In genomic region chr18:37392648-37393047, GRCh38 we compare ENCODE assay signal across 30 cellular contexts.
DNase-seq lines count a peak whose midpoint lies in the region; ATAC-seq, FAIRE-seq and TF ChIP-seq lines count a peak whose summit lies in the region.
"Had no signal": no experiment of that assay in that cellular context is flagged by ENCODE, and none has a peak within 500 bp of the region (broad histone marks: within the 10 kb centered on the region; RNA-seq: fewer than 3 reads in every experiment).

No MANE protein-coding gene starts in this region.

- H4K20me1 ChIP-seq in GM12878 (ENCODE audit: control insufficient read depth, insufficient read depth): no peaks in the 10 kb centered on the region

- peaks cover 13% of the 10 kb centered on the region for H3K27me3 Mint-ChIP-seq in neural crest cell (ENCODE audit: low read depth)

- DNase-seq in GM12892 (ENCODE audit: insufficient read length): no peak
- DNase-seq in GM12878 (ENCODE audit: low read depth, low spot score): no peak
- DNase-seq in neural crest cell (ENCODE audit: low read depth, low spot score): no peak
- DNase-seq in GM03348 (ENCODE audit: low spot score): no peak
- no peak for DNase-seq in left colon
- DNase-seq: activated CD4-positive, alpha-beta T cell treated with anti-CD3 and anti-CD28 coated beads, Interleukin-2, amount 50 U/mL, for 4 hours; activated CD4-positive, CD25-positive, alpha-beta regulatory T cell; activated naive CD4-positive, alpha-beta T cell treated with anti-CD3 and anti-CD28 coated beads, Interleukin-2, amount 10 ng/mL, durations not matched to agents 7 days and 5 days; CD4-positive, alpha-beta memory T cell; effector CD8-positive, alpha-beta T cell; foreskin fibroblast; heart left ventricle; KBM-7; kidney; lower lobe of right lung; NCI-H1930; NCI-H524 treated with DMSO at 0.1 percent for 48 hours; nephron progenitor cell; NK-92 treated with Interleukin-12 subunit alpha and Interleukin-12 subunit beta, amount 100 ng/mL, for 24 hours; stimulated activated CD4-positive, alpha-beta T cell treated with anti-CD3 and anti-CD28 coated beads, Interleukin-12 subunit alpha, Interleukin-12 subunit beta, amount 100 ng/mL, for 4 hours; stimulated activated CD4-positive, alpha-beta T cell treated with anti-CD3 and anti-CD28 coated beads, Interleukin-4, amount 100 ng/mL, for 1 hour; T-cell; uterus had no signal

- H3K27ac Mint-ChIP-seq in neural crest cell (ENCODE audit: unreplicated experiment): peak overlapping the region; percentile 8
- H3K27ac Mint-ChIP-seq: activated naive CD4-positive, alpha-beta T cell treated with anti-CD3 and anti-CD28 coated beads, Interleukin-2, amount 10 ng/mL, durations not matched to agents 7 days and 5 days; CD4-positive, alpha-beta memory T cell; nephron progenitor cell; progenitor cell of endocrine pancreas; T-cell had no signal

- H3K9ac ChIP-seq in GM12878 (ENCODE audit: control insufficient read depth, insufficient read depth, low read length): no peak overlapping the region

- H3K9me3 Mint-ChIP-seq in neural crest cell: no peaks in the 10 kb centered on the region
- H3K9me3 Mint-ChIP-seq: activated naive CD4-positive, alpha-beta T cell treated with anti-CD3 and anti-CD28 coated beads, Interleukin-2, amount 10 ng/mL, durations not matched to agents 7 days and 5 days; T-cell had no signal

- WGBS in GM12878 (ENCODE audit: insufficient coverage, insufficient replicate concordance, low lambda C conversion rate, missing lambda C conversion rate): 0% methylated on average over 3 of the region's 3 CpGs

- intact Hi-C loops in GM12878 (cut with micrococcal nuclease; ENCODE audit: unreplicated experiment) (no loop called here), left colon (cut with DNase I, micrococcal nuclease) (no loop called here)

- RAD21 ChIA-PET in GM12878 (lab: Charles Lee; ENCODE audit: unreplicated experiment): interaction anchor here (2.3 kb wide), 1 partner anchor 42 kb away, joined by 11 read pairs; no protein-coding TSS in a partner anchor

- BruUV-seq in GM12878 (replicated peaks; lab: Mats Ljungman, UMichigan): no TSS peak

- SMC1A ChIA-PET in GM12878 (lab: Charles Lee; ENCODE audit: uncharacterized antibody, unreplicated experiment): interaction anchor here (2.1 kb wide), 1 partner anchor 41 kb away, joined by 12 read pairs; no protein-coding TSS in a partner anchor

- H3K36me3 Mint-ChIP-seq in neural crest cell (ENCODE audit: low read depth): no peaks in the 10 kb centered on the region
- H3K36me3 Mint-ChIP-seq: activated naive CD4-positive, alpha-beta T cell treated with anti-CD3 and anti-CD28 coated beads, Interleukin-2, amount 10 ng/mL, durations not matched to agents 7 days and 5 days; CD4-positive, alpha-beta memory T cell; T-cell had no signal

- no peak overlapping the region for H3K4me3 ChIP-seq in GM12878
- H3K4me3 ChIP-seq: heart left ventricle, lower lobe of right lung, thoracic aorta, uterus had no signal

- ATAC-seq in GM21526 (IDR thresholded peaks at IDR 0.05; ENCODE audit: low FRiP score, unreplicated experiment) (peak; percentile 9), GM12878 (peak; percentile 54), left colon (no peak), HG02798 (IDR thresholded peaks at IDR 0.05; ENCODE audit: poor library complexity, unreplicated experiment) (no peak), GM19467 (IDR thresholded peaks at IDR 0.05; ENCODE audit: unreplicated experiment) (no peak)
- ATAC-seq: heart left ventricle, lower lobe of right lung, sciatic nerve, T-cell had no signal

- H3K27me3 ChIP-seq in GM12878 (replicated peaks in 1 of 2; ENCODE audit: control insufficient read depth in 2 of 2, insufficient read depth in 2 of 2, low read length in 1 of 2): peaks cover 2 to 4% of the 10 kb centered on the region in 2 experiments; a peak in 3 of 4 replicates
- H3K27me3 ChIP-seq: uterus had no signal

- H3K9me3 ChIP-seq in GM12878 (replicated peaks; ENCODE audit: control insufficient read depth, insufficient read depth, low read length): no peaks in the 10 kb centered on the region
- H3K9me3 ChIP-seq: uterus had no signal

- no peaks in the 10 kb centered on the region for H3K79me2 ChIP-seq in GM12878 (ENCODE audit: control insufficient read depth, insufficient read depth, low read length)

- H2AFZ ChIP-seq in GM12878 (ENCODE audit: control insufficient read depth, low read depth, low read length): no peak overlapping the region

- peak overlapping the region; percentile 47 for H3K4me3 Mint-ChIP-seq in neural crest cell
- H3K4me3 Mint-ChIP-seq: activated naive CD4-positive, alpha-beta T cell treated with anti-CD3 and anti-CD28 coated beads, Interleukin-2, amount 10 ng/mL, durations not matched to agents 7 days and 5 days had no signal

- peak; percentile 5 for FAIRE-seq in GM12892 (lab: Jason Lieb, UNC)
- FAIRE-seq in GM12878 (lab: Jason Lieb, UNC): no peak
- FAIRE-seq: colon, kidney had no signal

- CTCF ChIA-PET in GM12878 (lab: Yijun Ruan, JAX): interaction anchor here (0.9 to 1.7 kb wide), 4 partner anchors 41 to 138 kb away, joined by 3 to 8 read pairs (median 4); no protein-coding TSS in a partner anchor

- TF ChIP-seq EP300 in GM12878 (IDR thresholded peaks at IDR 0.05; ENCODE audit: borderline replicate concordance in 1 of 2, control insufficient read depth in 1 of 2, low read depth in 2 of 2, low read length in 2 of 2): no peak

- no peaks in the 10 kb centered on the region for H3K36me3 ChIP-seq in GM12878 (ENCODE audit: control insufficient read depth in 2 of 2, insufficient read depth in 2 of 2, low read length in 1 of 2)
- H3K36me3 ChIP-seq: heart left ventricle, lower lobe of right lung, thoracic aorta, uterus had no signal

- in situ Hi-C loops in GM12878 (cut with MboI): no loop called here

- H3K4me2 ChIP-seq in GM12878 (ENCODE audit: control insufficient read depth, insufficient read depth): 0 out of 2 replicates have a peak overlapping the region, but pooled peaks have one; percentile 30

- no peak overlapping the region for H3K27ac ChIP-seq in GM12878 (ENCODE audit: control insufficient read depth, insufficient read depth)
- H3K27ac ChIP-seq: heart left ventricle, lower lobe of right lung, thoracic aorta, uterus had no signal

- POLR2A ChIA-PET in GM12878 (lab: Charles Lee): interaction anchor here (0.7 kb wide), 1 partner anchor 138 kb away, joined by 3 read pairs; no protein-coding TSS in a partner anchor

- TF ChIP-seq RAD21 in GM12878 (IDR thresholded peaks at IDR 0.05; ENCODE audit: insufficient read depth, low read depth, low read length): no peak

- H3K4me1 Mint-ChIP-seq in neural crest cell: peaks cover 21% of the 10 kb centered on the region
- H3K4me1 Mint-ChIP-seq: activated naive CD4-positive, alpha-beta T cell treated with anti-CD3 and anti-CD28 coated beads, Interleukin-2, amount 10 ng/mL, durations not matched to agents 7 days and 5 days had no signal

- no peak for TF ChIP-seq CTCF in GM12878 (IDR thresholded peaks at IDR 0.05 in 2 of 3, conservative IDR thresholded peaks at IDR 0.05 in 1 of 3; ENCODE audit: control insufficient read depth in 2 of 3, extremely low read depth in 1 of 3, insufficient read depth in 1 of 3, low read depth in 3 of 3, low read length in 3 of 3)
- no peak for TF ChIP-seq CTCF in neural crest cell (conservative IDR thresholded peaks at IDR 0.05)

- TF ChIP-seq POLR2A in GM12892 (IDR thresholded peaks at IDR 0.05; ENCODE audit: low read depth, low read length) (no peak), GM12878 (IDR thresholded peaks at IDR 0.05; ENCODE audit: low read depth, low read length) (no peak)

- peaks cover 17% of the 10 kb centered on the region for H3K4me1 ChIP-seq in GM12878 (ENCODE audit: control insufficient read depth, insufficient read depth, low read length)
- H3K4me1 ChIP-seq: uterus had no signal

TF ChIP-seq in GM12878, 131 proteins besides CTCF, POLR2A, EP300 and RAD21:
- TF ChIP-seq HDAC2 (IDR thresholded peaks at IDR 0.05): no peak
- no peak for TF ChIP-seq ZNF24 (IDR thresholded peaks at IDR 0.05)
- no peak for TF ChIP-seq MAX (IDR thresholded peaks at IDR 0.05; ENCODE audit: low read depth, low read length)
- no peak for TF ChIP-seq ZNF384 (IDR thresholded peaks at IDR 0.05; ENCODE audit: borderline replicate concordance, low read depth, low read length)
- TF ChIP-seq CBFB (IDR thresholded peaks at IDR 0.05; ENCODE audit: low read depth): no peak
- TF ChIP-seq NRF1 (conservative IDR thresholded peaks at IDR 0.05; ENCODE audit: low read depth, low read length): no peak
- no peak for TF ChIP-seq SREBF2 (IDR thresholded peaks at IDR 0.05; ENCODE audit: low read length)
- TF ChIP-seq NFXL1 (IDR thresholded peaks at IDR 0.05; ENCODE audit: borderline replicate concordance): no peak
- no peak for TF ChIP-seq HSF1 (IDR thresholded peaks at IDR 0.05; ENCODE audit: low read depth, low read length)
- TF ChIP-seq SRF (IDR thresholded peaks at IDR 0.05; ENCODE audit: low read depth in 2 of 2, low read length in 2 of 2): no peak

Comparison
In these comparisons a context has a peak if more than half of its experiments do, and no peak if none do; other contexts are left out.
1. ATAC-seq: peak in GM21526 (single experiment) and GM12878 (single experiment); none in left colon (single experiment), HG02798 (single experiment) and GM19467 (single experiment).